Comparison of ENCODE assay signal across 15 cellular contexts in genomic region chr6:50707191-50707590, GRCh38. TPM values are rescaled to one million over a fixed set of nuclear protein-coding genes. Genes with fewer than 3 reads are reported as not detected.
A peak's percentile ranks its signal among the peaks of the same experiment; 100 is the strongest.
DNase-seq lines count a peak whose midpoint lies in the region; ATAC-seq and TF ChIP-seq lines count a peak whose summit lies in the region.
"Had no signal": no experiment of that assay in that cellular context is flagged by ENCODE, and none has a peak within 500 bp of the region (broad histone marks: within the 10 kb centered on the region; RNA-seq: fewer than 3 reads in every experiment).

No MANE protein-coding gene starts in this region.

- TF ChIP-seq POLR2A in vagina (IDR thresholded peaks at IDR 0.05) (no peak), tibial nerve (IDR thresholded peaks at IDR 0.05) (no peak)

- H3K27me3 ChIP-seq in HUES6 (ENCODE audit: control insufficient read depth, insufficient read depth, low read length) (peaks cover 100% of the 10 kb centered on the region), endodermal cell (ENCODE audit: control insufficient read depth, insufficient read depth, low read length, poor library complexity, severe bottlenecking) (peaks cover 94% of the 10 kb centered on the region), iPS-18a (ENCODE audit: control insufficient read depth, insufficient read depth, low read length) (peaks cover 98% of the 10 kb centered on the region), vagina (no peaks in the 10 kb centered on the region), tibial nerve (peaks cover 2 to 49% of the 10 kb centered on the region in 2 donors)
- H3K27me3 ChIP-seq: BE2C had no signal

- no peak for TF ChIP-seq CTCF in endodermal cell (conservative IDR thresholded peaks at IDR 0.05)
- TF ChIP-seq CTCF in vagina (IDR thresholded peaks at IDR 0.05), result no peak
- TF ChIP-seq CTCF in tibial nerve (IDR thresholded peaks at IDR 0.05), result no peak

- H3K36me3 Mint-ChIP-seq in endodermal cell (ENCODE audit: low read depth), result no peaks in the 10 kb centered on the region
- peaks cover 4 to 6% of the 10 kb centered on the region in 2 donors for H3K36me3 Mint-ChIP-seq in activated T-cell treated with anti-CD3 and anti-CD28 coated beads, Interleukin-2, amount 50 U/mL, for 72 hours (ENCODE audit: insufficient read depth in 2 of 2)
- H3K36me3 Mint-ChIP-seq: CD8-positive, alpha-beta T cell; IgD-negative memory B cell had no signal

- H3K36me3 ChIP-seq in HUES6 (ENCODE audit: control insufficient read depth, insufficient read depth, low read length) (no peaks in the 10 kb centered on the region), endodermal cell (ENCODE audit: control insufficient read depth, insufficient read depth, low read length) (no peaks in the 10 kb centered on the region), iPS-18a (ENCODE audit: control insufficient read depth, low read depth, low read length) (no peaks in the 10 kb centered on the region), vagina (no peaks in the 10 kb centered on the region), tibial nerve (no peaks in the 10 kb centered on the region)
- H3K36me3 ChIP-seq: BE2C had no signal

- H3K4me3 ChIP-seq in HUES6 (ENCODE audit: low read depth, low read length), result peak overlapping the region; percentile 45
- H3K4me3 ChIP-seq in endodermal cell (ENCODE audit: low read length), result no peak overlapping the region
- peak overlapping the region; percentile 60 for H3K4me3 ChIP-seq in iPS-18a (ENCODE audit: low read length)
- no peak overlapping the region for H3K4me3 ChIP-seq in vagina
- no peak overlapping the region for H3K4me3 ChIP-seq in tibial nerve
- H3K4me3 ChIP-seq: A549 had no signal

- H3K4me1 Mint-ChIP-seq in endodermal cell, result peaks cover 6% of the 10 kb centered on the region
- no peaks in the 10 kb centered on the region for H3K4me1 Mint-ChIP-seq in activated T-cell treated with anti-CD3 and anti-CD28 coated beads, Interleukin-2, amount 50 U/mL, for 72 hours (ENCODE audit: low read depth)
- H3K4me1 Mint-ChIP-seq: IgD-negative memory B cell had no signal

- no peak for ATAC-seq in activated T-cell treated with anti-CD3 and anti-CD28 coated beads, Interleukin-2, amount 50 U/mL, for 72 hours (replicated peaks in 1 of 2)
- ATAC-seq: A549; CD8-positive, alpha-beta T cell had no signal

- WGBS in endodermal cell (ENCODE audit: insufficient coverage in 1 of 2, insufficient read length in 1 of 2), 2 experiments, result 0 to 9% methylated on average over 2 to 7 of the region's 7 CpGs
- 4% methylated on average over 7 of the region's 7 CpGs for WGBS in tibial nerve, 2 donors

- peaks cover 100% of the 10 kb centered on the region for H3K27me3 Mint-ChIP-seq in endodermal cell (ENCODE audit: insufficient read depth)
- peaks cover 64% of the 10 kb centered on the region for H3K27me3 Mint-ChIP-seq in activated T-cell treated with anti-CD3 and anti-CD28 coated beads, Interleukin-2, amount 50 U/mL, for 72 hours (ENCODE audit: low read depth)

- H3K4me1 ChIP-seq in HUES6 (ENCODE audit: control insufficient read depth, insufficient read depth, low read length) (peaks cover 12% of the 10 kb centered on the region), endodermal cell (ENCODE audit: control insufficient read depth, insufficient read depth, low read length) (no peaks in the 10 kb centered on the region), iPS-18a (ENCODE audit: control insufficient read depth, low read depth, low read length) (peaks cover 21% of the 10 kb centered on the region), vagina (peaks cover 6% of the 10 kb centered on the region), tibial nerve (peaks cover 0 to 9% (median 0%) of the 10 kb centered on the region in 4 donors)
- H3K4me1 ChIP-seq: A549, BE2C had no signal

- TF ChIP-seq EP300 in tibial nerve (IDR thresholded peaks at IDR 0.05), result no peak

- H3K9me3 ChIP-seq in HUES6 (ENCODE audit: control insufficient read depth, insufficient read depth, low read depth, low read length), result no peaks in the 10 kb centered on the region
- no peaks in the 10 kb centered on the region for H3K9me3 ChIP-seq in endodermal cell (ENCODE audit: control insufficient read depth, low read length)
- H3K9me3 ChIP-seq in iPS-18a (ENCODE audit: control insufficient read depth, low read depth, low read length), result peaks cover 5% of the 10 kb centered on the region
- no peaks in the 10 kb centered on the region for H3K9me3 ChIP-seq in vagina
- no peaks in the 10 kb centered on the region for H3K9me3 ChIP-seq in tibial nerve
- H3K9me3 ChIP-seq: A549, BE2C had no signal

- DNase-seq in endodermal cell, result no peak
- no peak for DNase-seq in vagina (ENCODE audit: extremely low spot score in 2 of 2)
- no peak for DNase-seq in activated T-cell treated with anti-CD3 and anti-CD28 coated beads, Interleukin-2, amount 50 U/mL, for 72 hours
- no peak for DNase-seq in DMS79 (lab: John Stamatoyannopoulos, UW)
- no peak for DNase-seq in tibial nerve (ENCODE audit: low spot score in 2 of 2)
- DNase-seq: CD8-positive, alpha-beta T cell; COR-L47; GF-D8 had no signal

- no peaks in the 10 kb centered on the region for H3K9me3 Mint-ChIP-seq in endodermal cell
- H3K9me3 Mint-ChIP-seq in activated T-cell treated with anti-CD3 and anti-CD28 coated beads, Interleukin-2, amount 50 U/mL, for 72 hours, result peaks cover 0 to 9% of the 10 kb centered on the region in 2 donors

- H3K27ac ChIP-seq in HUES6 (ENCODE audit: low read depth, low read length) (no peak overlapping the region), endodermal cell (ENCODE audit: low read depth, low read length) (no peak overlapping the region), iPS-18a (ENCODE audit: low read length) (no peak overlapping the region), vagina (no peak overlapping the region), tibial nerve (no peak overlapping the region)
- H3K27ac ChIP-seq: A549, C4-2B had no signal

- intact Hi-C loops in vagina (cut with DNase I), result no loop called here

- H3K27ac Mint-ChIP-seq in endodermal cell, result no peak overlapping the region
- H3K27ac Mint-ChIP-seq in activated T-cell treated with anti-CD3 and anti-CD28 coated beads, Interleukin-2, amount 50 U/mL, for 72 hours, result no peak overlapping the region
- H3K27ac Mint-ChIP-seq: CD8-positive, alpha-beta T cell; IgD-negative memory B cell had no signal

- H3K9ac ChIP-seq in HUES6 (ENCODE audit: low read length) (no peak overlapping the region), endodermal cell (ENCODE audit: extremely low read depth, low read length, poor library complexity, severe bottlenecking) (no peak overlapping the region), iPS-18a (ENCODE audit: low read length) (no peak overlapping the region)

- H3K4me3 Mint-ChIP-seq in endodermal cell, result peak overlapping the region; percentile 42
- no peak overlapping the region for H3K4me3 Mint-ChIP-seq in activated T-cell treated with anti-CD3 and anti-CD28 coated beads, Interleukin-2, amount 50 U/mL, for 72 hours
- H3K4me3 Mint-ChIP-seq: CD8-positive, alpha-beta T cell had no signal

RNA-seq across cellular contexts. Expression of gene TFAP2D, which starts 6.1 kb away (rescaled TPM):
- not detected for total RNA-seq in endodermal cell
- not detected for polyA plus RNA-seq in endodermal cell (2013, experiment 1 of 2)
- not detected for polyA plus RNA-seq in endodermal cell (2013, experiment 2 of 2)
- total RNA-seq in vagina, result not detected
- not detected for total RNA-seq in activated T-cell treated with anti-CD3 and anti-CD28 coated beads, Interleukin-2, amount 50 U/mL, for 72 hours
- not detected for total RNA-seq in tibial nerve
- total RNA-seq: CD8-positive, alpha-beta T cell had no signal
- polyA plus RNA-seq: A549, AG04450, IgD-negative memory B cell had no signal

Comparison
In these comparisons a context has a peak if more than half of its experiments do, and no peak if none do; other contexts are left out.
1. H3K4me3 ChIP-seq: peak in HUES6 (single experiment) and iPS-18a (single experiment); none in endodermal cell (single experiment), vagina (0 of 2) and tibial nerve (0 of 4).